ENCODE assay signal across 9 cellular contexts in the genomic region with DNA sequence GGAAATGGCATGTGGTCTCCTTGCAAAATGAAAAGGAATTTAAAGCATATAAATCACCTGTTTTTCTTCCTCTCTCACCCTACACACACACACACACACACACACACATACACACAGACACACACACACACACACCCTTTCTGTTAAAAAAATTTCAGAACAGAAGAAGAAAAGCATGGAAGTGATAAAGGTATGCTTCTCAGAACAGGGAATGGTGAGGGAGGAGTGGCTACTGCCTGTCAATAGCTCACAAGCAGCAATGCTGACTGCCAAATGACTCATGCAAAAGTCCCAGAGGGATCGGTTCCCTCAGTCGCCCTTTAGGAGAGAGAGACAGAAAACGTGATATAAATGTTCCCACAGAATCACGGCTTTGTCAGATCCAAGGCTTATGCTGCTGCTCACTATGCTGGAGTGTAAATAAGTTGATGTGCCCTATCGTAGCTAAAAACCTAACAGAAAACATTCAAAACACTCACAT.
DNase-seq lines count a peak whose midpoint lies in the region; ATAC-seq lines count a peak whose summit lies in the region.
"Had no signal": no experiment of that assay in that cellular context is flagged by ENCODE, and none has a peak within 500 bp of the region (broad histone marks: within the 10 kb centered on the region; RNA-seq: fewer than 3 reads in every experiment).

No MANE protein-coding gene starts in this region.

- H3K4me1 ChIP-seq in mesodermal cell (ENCODE audit: control insufficient read depth, insufficient read depth, low read length, poor library complexity, severe bottlenecking), result peaks cover 17% of the 10 kb centered on the region

- H3K27me3 Mint-ChIP-seq in activated T-helper 17 cell treated with anti-CD3 and anti-CD28 coated beads, Interleukin-2, amount 50 U/mL, for 72 hours, result no peaks in the 10 kb centered on the region
- H3K27me3 Mint-ChIP-seq in activated T-helper 1 cell treated with anti-CD3 and anti-CD28 coated beads, Interleukin-12 subunit alpha, Interleukin-12 subunit beta, Interleukin-2, Interleukin-4 antibody, amounts not matched to agents 30 ng/mL and 10 ng/mL and 1 ng/mL, durations not matched to agents 14 hours and 24 hours and 36 hours (ENCODE audit: insufficient read depth), result no peaks in the 10 kb centered on the region
- H3K27me3 Mint-ChIP-seq in effector memory CD8-positive, alpha-beta T cell, result no peaks in the 10 kb centered on the region

- DNase-seq in AG08395 (ENCODE audit: low spot score), result peak; percentile 75
- DNase-seq in NCI-H1694 (lab: John Stamatoyannopoulos, UW), result peak; percentile 86
- DNase-seq in dermis microvascular lymphatic vessel endothelial cell (ENCODE audit: low read depth in 2 of 2), result peak; percentile 7 to 92
- DNase-seq in activated T-helper 1 cell treated with anti-CD3 and anti-CD28 coated beads, Interleukin-12 subunit alpha, Interleukin-12 subunit beta, Interleukin-2, Interleukin-4 antibody, amounts not matched to agents 30 ng/mL and 10 ng/mL and 1 ng/mL, durations not matched to agents 14 hours and 24 hours and 36 hours (ENCODE audit: low spot score), result no peak
- DNase-seq in effector memory CD8-positive, alpha-beta T cell, result no peak
- DNase-seq in NCI-H524 treated with DMSO at 0.1 percent for 48 hours (lab: John Stamatoyannopoulos, UW), result no peak

- no peak overlapping the region for H3K4me3 ChIP-seq in mesodermal cell (ENCODE audit: extremely low read depth, insufficient read depth, low read length, poor library complexity, severe bottlenecking)

- peaks cover 4% of the 10 kb centered on the region for H3K4me1 Mint-ChIP-seq in activated T-helper 17 cell treated with anti-CD3 and anti-CD28 coated beads, Interleukin-2, amount 50 U/mL, for 72 hours
- H3K4me1 Mint-ChIP-seq in activated T-helper 1 cell treated with anti-CD3 and anti-CD28 coated beads, Interleukin-12 subunit alpha, Interleukin-12 subunit beta, Interleukin-2, Interleukin-4 antibody, amounts not matched to agents 30 ng/mL and 10 ng/mL and 1 ng/mL, durations not matched to agents 14 hours and 24 hours and 36 hours (ENCODE audit: low read depth), result no peaks in the 10 kb centered on the region
- H3K4me1 Mint-ChIP-seq in effector memory CD8-positive, alpha-beta T cell (ENCODE audit: low read depth in 2 of 2), result no peaks in the 10 kb centered on the region

- H3K36me3 ChIP-seq in mesodermal cell (ENCODE audit: control insufficient read depth, insufficient read depth, low read length), result no peaks in the 10 kb centered on the region

- no peak overlapping the region for H3K27ac Mint-ChIP-seq in activated T-helper 17 cell treated with anti-CD3 and anti-CD28 coated beads, Interleukin-2, amount 50 U/mL, for 72 hours
- H3K27ac Mint-ChIP-seq in activated T-helper 1 cell treated with anti-CD3 and anti-CD28 coated beads, Interleukin-12 subunit alpha, Interleukin-12 subunit beta, Interleukin-2, Interleukin-4 antibody, amounts not matched to agents 30 ng/mL and 10 ng/mL and 1 ng/mL, durations not matched to agents 14 hours and 24 hours and 36 hours, result no peak overlapping the region
- no peak overlapping the region for H3K27ac Mint-ChIP-seq in effector memory CD8-positive, alpha-beta T cell

- no peak for ATAC-seq in activated T-helper 17 cell treated with anti-CD3 and anti-CD28 coated beads, Interleukin-2, amount 50 U/mL, for 72 hours (replicated peaks)
- no peak for ATAC-seq in effector memory CD8-positive, alpha-beta T cell (replicated peaks)

- H3K4me3 Mint-ChIP-seq in activated T-helper 17 cell treated with anti-CD3 and anti-CD28 coated beads, Interleukin-2, amount 50 U/mL, for 72 hours, result no peak overlapping the region
- H3K4me3 Mint-ChIP-seq in activated T-helper 1 cell treated with anti-CD3 and anti-CD28 coated beads, Interleukin-12 subunit alpha, Interleukin-12 subunit beta, Interleukin-2, Interleukin-4 antibody, amounts not matched to agents 30 ng/mL and 10 ng/mL and 1 ng/mL, durations not matched to agents 14 hours and 24 hours and 36 hours, result no peak overlapping the region
- H3K4me3 Mint-ChIP-seq in effector memory CD8-positive, alpha-beta T cell, result no peak overlapping the region

- H3K27ac ChIP-seq in mesodermal cell (ENCODE audit: low read depth, low read length, severe bottlenecking), result peak overlapping the region; percentile 93
- H3K27ac ChIP-seq: HL-60 had no signal

- H3K9me3 Mint-ChIP-seq in activated T-helper 17 cell treated with anti-CD3 and anti-CD28 coated beads, Interleukin-2, amount 50 U/mL, for 72 hours, result no peaks in the 10 kb centered on the region
- no peaks in the 10 kb centered on the region for H3K9me3 Mint-ChIP-seq in activated T-helper 1 cell treated with anti-CD3 and anti-CD28 coated beads, Interleukin-12 subunit alpha, Interleukin-12 subunit beta, Interleukin-2, Interleukin-4 antibody, amounts not matched to agents 30 ng/mL and 10 ng/mL and 1 ng/mL, durations not matched to agents 14 hours and 24 hours and 36 hours
- no peaks in the 10 kb centered on the region for H3K9me3 Mint-ChIP-seq in effector memory CD8-positive, alpha-beta T cell

- WGBS in mesodermal cell (ENCODE audit: insufficient coverage in 2 of 2), 2 experiments, result 26% methylated on average over 3 of the region's 5 CpGs; no CpG with 5 or more reads in 1 of the 2 experiments

- no peaks in the 10 kb centered on the region for H3K9me3 ChIP-seq in mesodermal cell (ENCODE audit: control insufficient read depth, low read length)

- intact Hi-C loops in activated T-helper 1 cell treated with anti-CD3 and anti-CD28 coated beads, Interleukin-12 subunit alpha, Interleukin-12 subunit beta, Interleukin-2, Interleukin-4 antibody, amounts not matched to agents 30 ng/mL and 10 ng/mL and 1 ng/mL, durations not matched to agents 14 hours and 24 hours and 36 hours (cut with micrococcal nuclease), result no loop called here

- no peaks in the 10 kb centered on the region for H3K36me3 Mint-ChIP-seq in activated T-helper 17 cell treated with anti-CD3 and anti-CD28 coated beads, Interleukin-2, amount 50 U/mL, for 72 hours (ENCODE audit: low read depth)
- H3K36me3 Mint-ChIP-seq in activated T-helper 1 cell treated with anti-CD3 and anti-CD28 coated beads, Interleukin-12 subunit alpha, Interleukin-12 subunit beta, Interleukin-2, Interleukin-4 antibody, amounts not matched to agents 30 ng/mL and 10 ng/mL and 1 ng/mL, durations not matched to agents 14 hours and 24 hours and 36 hours (ENCODE audit: low read depth), result no peaks in the 10 kb centered on the region
- no peaks in the 10 kb centered on the region for H3K36me3 Mint-ChIP-seq in effector memory CD8-positive, alpha-beta T cell (ENCODE audit: insufficient read depth)

Comparison
In these comparisons a context has a peak if more than half of its experiments do, and no peak if none do; other contexts are left out.
1. DNase-seq: peak in AG08395 (single experiment), NCI-H1694 (single experiment) and dermis microvascular lymphatic vessel endothelial cell (2 of 2); none in activated T-helper 1 cell treated with anti-CD3 and anti-CD28 coated beads, Interleukin-12 subunit alpha, Interleukin-12 subunit beta, Interleukin-2, Interleukin-4 antibody, amounts not matched to agents 30 ng/mL and 10 ng/mL and 1 ng/mL, durations not matched to agents 14 hours and 24 hours and 36 hours (single experiment), effector memory CD8-positive, alpha-beta T cell (0 of 3) and NCI-H524 treated with DMSO at 0.1 percent for 48 hours (single experiment).